ENCODE assay signal across 11 cellular contexts in the genomic region with DNA sequence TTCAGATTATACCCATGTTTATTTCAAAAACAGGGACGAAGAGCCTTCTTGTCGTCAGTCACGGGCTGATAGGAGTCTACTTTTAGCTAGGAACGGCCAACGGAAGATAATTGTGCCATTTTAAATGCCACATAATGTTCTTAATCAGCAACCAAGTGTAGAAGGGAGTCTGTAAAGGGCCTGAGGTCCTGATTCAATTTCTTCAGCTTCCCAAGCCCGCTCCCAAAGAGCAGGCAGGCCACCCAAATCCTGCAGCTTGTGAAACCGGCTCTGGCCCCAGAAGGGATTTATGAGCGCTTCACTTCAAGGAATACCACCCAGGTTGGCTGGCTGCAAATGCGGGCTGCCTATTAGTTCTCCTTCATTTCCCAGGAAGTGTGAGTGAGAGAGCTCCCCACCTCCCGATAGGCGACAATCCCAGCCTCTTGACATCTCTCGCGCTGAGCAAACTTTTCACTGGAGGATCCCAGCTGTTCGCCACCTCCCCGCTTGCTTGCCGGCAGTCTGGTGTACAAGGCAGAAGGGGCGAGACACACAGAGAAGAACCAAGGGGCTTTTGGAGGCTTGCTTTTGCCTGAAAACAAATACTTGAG.
DNase-seq lines count a peak whose midpoint lies in the region; ATAC-seq and TF ChIP-seq lines count a peak whose summit lies in the region.
"Had no signal": no experiment of that assay in that cellular context is flagged by ENCODE, and none has a peak within 500 bp of the region (broad histone marks: within the 10 kb centered on the region; RNA-seq: fewer than 3 reads in every experiment).

No MANE protein-coding gene starts in this region.

- H2AFZ ChIP-seq in fibroblast of lung (ENCODE audit: low read length): peak overlapping the region; percentile 65

- H3K27me3 ChIP-seq in AG04450 (ENCODE audit: control insufficient read depth, insufficient read depth, low read length) (no peaks in the 10 kb centered on the region), fibroblast of lung (ENCODE audit: control insufficient read depth, insufficient read depth, low read length) (no peaks in the 10 kb centered on the region), sigmoid colon (no peaks in the 10 kb centered on the region)

- ATAC-seq in HG02623 (IDR thresholded peaks at IDR 0.05; ENCODE audit: unreplicated experiment): no peak
- ATAC-seq: stimulated activated naive CD8-positive, alpha-beta T cell treated with anti-CD3 and anti-CD28 coated beads, Interleukin-15, Interleukin-2, amounts not matched to agents 100 U/mL and 50 U/mL, for 24 hours had no signal

- peak overlapping the region; percentile 64 for H3K9ac ChIP-seq in fibroblast of lung (ENCODE audit: insufficient read depth, low read length)

- TF ChIP-seq POLR2A in sigmoid colon (IDR thresholded peaks at IDR 0.05): no peak

- H3K9me3 ChIP-seq in AG04450 (ENCODE audit: control insufficient read depth, insufficient read depth, low read length) (no peaks in the 10 kb centered on the region), fibroblast of lung (ENCODE audit: control insufficient read depth, insufficient read depth, low read depth, low read length) (no peaks in the 10 kb centered on the region), sigmoid colon (no peaks in the 10 kb centered on the region)

- WGBS in sigmoid colon, 2 donors: 54 to 80% methylated on average over 17 of the region's 17 CpGs

- H3K4me3 ChIP-seq in AG04450 (ENCODE audit: low read depth, low read length) (peak overlapping the region; percentile 63), fibroblast of lung (replicated peaks in 1 of 4; ENCODE audit: control extremely low read depth in 1 of 4, insufficient read depth in 1 of 4, low read depth in 3 of 4, low read length in 4 of 4) (peak overlapping the region; percentile 56 to 69 (median 64)), sigmoid colon (peak overlapping the region in 2 of 4 donors; percentile 2 to 5)

- H3K79me2 ChIP-seq in fibroblast of lung (ENCODE audit: control insufficient read depth, insufficient read depth, low read length): peaks cover 13% of the 10 kb centered on the region

- POLR2A ChIA-PET in AG04450 (lab: Yijun Ruan, JAX): interaction anchor here (0.7 to 1.0 kb wide), 2 partner anchors 37 to 221 kb away, joined by 4 read pairs; no protein-coding TSS in a partner anchor

- intact Hi-C loops in sigmoid colon (cut with DNase I): no loop called here

- no peak for DNase-seq in AG04450 (ENCODE audit: low read depth, low spot score)
- peak; percentile 75 for DNase-seq in RKO (ENCODE audit: low spot score)
- peak; percentile 47 to 63 for DNase-seq in fibroblast of lung (ENCODE audit: low read depth in 2 of 2)
- peak; percentile 82 for DNase-seq in myocyte (ENCODE audit: low read depth)
- no peak for DNase-seq in cerebellar nuclear complex (lab: John Stamatoyannopoulos, UW)
- no peak for DNase-seq in sigmoid colon
- DNase-seq in SW480 (ENCODE audit: low spot score): no peak
- DNase-seq: CD4-positive, alpha-beta T cell; NCI-H2227 treated with DMSO at 0.1 percent for 48 hours; stimulated activated naive CD8-positive, alpha-beta T cell treated with anti-CD3 and anti-CD28 coated beads, Interleukin-15, Interleukin-2, amounts not matched to agents 100 U/mL and 50 U/mL, for 24 hours had no signal

- CTCF ChIA-PET in AG04450 (lab: Charles Lee): interaction anchor here (0.7 to 6.9 kb wide), 6 partner anchors 10 to 527 kb away, joined by 3 to 62 read pairs (median 7); no protein-coding TSS in a partner anchor

- TF ChIP-seq CTCF in AG04450 (IDR thresholded peaks at IDR 0.05; ENCODE audit: low read depth, low read length): no peak
- TF ChIP-seq CTCF in fibroblast of lung (conservative IDR thresholded peaks at IDR 0.05 in 1 of 2, IDR thresholded peaks at IDR 0.05 in 1 of 2; ENCODE audit: low read depth in 1 of 2, low read length in 2 of 2): no peak
- TF ChIP-seq CTCF in sigmoid colon (IDR thresholded peaks at IDR 0.05): no peak

- peaks cover 14% of the 10 kb centered on the region for H3K4me1 ChIP-seq in fibroblast of lung (ENCODE audit: control insufficient read depth, extremely low read depth, insufficient read depth, low read length)
- H3K4me1 ChIP-seq in sigmoid colon: peaks cover 0 to 9% (median 3%) of the 10 kb centered on the region in 4 donors

- no peak for TF ChIP-seq EP300 in sigmoid colon (IDR thresholded peaks at IDR 0.05)

- no peaks in the 10 kb centered on the region for H4K20me1 ChIP-seq in fibroblast of lung (ENCODE audit: control insufficient read depth, extremely low read depth, insufficient read depth, low read length)

- peak overlapping the region; percentile 92 for H3K4me2 ChIP-seq in fibroblast of lung (ENCODE audit: extremely low read depth, insufficient read depth, low read length)

- peak overlapping the region; percentile 78 for H3K27ac ChIP-seq in AG04450 (ENCODE audit: low read depth, low read length)
- H3K27ac ChIP-seq in fibroblast of lung (ENCODE audit: insufficient read depth, low read length): peak overlapping the region; percentile 93
- H3K27ac ChIP-seq in sigmoid colon: peak overlapping the region in 2 of 4 donors; percentile 24 to 33

- H3K36me3 ChIP-seq in fibroblast of lung (ENCODE audit: control insufficient read depth, insufficient read depth, low read length): no peaks in the 10 kb centered on the region
- H3K36me3 ChIP-seq in sigmoid colon: no peaks in the 10 kb centered on the region

Comparison
In these comparisons a context has a peak if more than half of its experiments do, and no peak if none do; other contexts are left out.
1. DNase-seq: peak in RKO (single experiment), fibroblast of lung (2 of 2) and myocyte (single experiment); none in AG04450 (single experiment), cerebellar nuclear complex (0 of 2), sigmoid colon (single experiment) and SW480 (single experiment).